In genomic region chr3:66110840-66111239, GRCh38 we compare ENCODE assay signal across 15 cellular contexts.
DNase-seq lines count a peak whose midpoint lies in the region; ATAC-seq, FAIRE-seq and TF ChIP-seq lines count a peak whose summit lies in the region.
"Had no signal": no experiment of that assay in that cellular context is flagged by ENCODE, and none has a peak within 500 bp of the region (broad histone marks: within the 10 kb centered on the region; RNA-seq: fewer than 3 reads in every experiment).

No MANE protein-coding gene starts in this region.

- H3K27me3 ChIP-seq in mammary epithelial cell (ENCODE audit: insufficient read depth, low read length) (no peaks in the 10 kb centered on the region), small intestine (ENCODE audit: control insufficient read depth in 2 of 2, insufficient read depth in 2 of 2, low read length in 2 of 2) (no peaks in the 10 kb centered on the region)
- H3K27me3 ChIP-seq: pancreas had no signal

- no peak overlapping the region for H3K27ac ChIP-seq in mammary epithelial cell (ENCODE audit: insufficient read depth, low read depth, low read length)
- H3K27ac ChIP-seq in small intestine (ENCODE audit: low read depth in 1 of 2, low read length in 1 of 2) = no peak overlapping the region
- H3K27ac ChIP-seq: pancreas had no signal

- H3K4me3 ChIP-seq in mammary epithelial cell (replicated peaks in 1 of 3; ENCODE audit: insufficient read depth in 1 of 3, low read depth in 2 of 3, low read length in 3 of 3) = no peak overlapping the region
- H3K4me3 ChIP-seq in small intestine (ENCODE audit: low read depth in 1 of 2, low read length in 2 of 2) = no peak overlapping the region
- H3K4me3 ChIP-seq: pancreas had no signal

- H3K9ac ChIP-seq in mammary epithelial cell (ENCODE audit: insufficient read depth, low read length) = no peak overlapping the region

- dilution Hi-C loops in mammary epithelial cell (cut with HindIII; ENCODE audit: low sequenced_read_pairs) = no loop called here

- peak overlapping the region; percentile 43 for H2AFZ ChIP-seq in mammary epithelial cell (ENCODE audit: low read depth, low read length)

- H3K9me3 ChIP-seq in mammary epithelial cell (replicated peaks; ENCODE audit: insufficient read depth, low read length) (no peaks in the 10 kb centered on the region), small intestine (ENCODE audit: control insufficient read depth, low read depth) (no peaks in the 10 kb centered on the region)
- H3K9me3 ChIP-seq: pancreas had no signal

- H3K4me1 ChIP-seq in mammary epithelial cell (ENCODE audit: insufficient read depth, low read length) (peaks cover 14% of the 10 kb centered on the region), small intestine (ENCODE audit: control insufficient read depth in 2 of 2, insufficient read depth in 1 of 2, low read depth in 1 of 2, low read length in 1 of 2) (no peaks in the 10 kb centered on the region)
- H3K4me1 ChIP-seq: pancreas had no signal

- FAIRE-seq in small intestine (lab: Jason Lieb, UNC) = no peak
- FAIRE-seq: pancreas had no signal

- no peaks in the 10 kb centered on the region for H3K79me2 ChIP-seq in mammary epithelial cell (ENCODE audit: insufficient read depth, low read length)

- CTCF ChIA-PET in mammary epithelial cell (lab: Charles Lee; ENCODE audit: low non-redundant PET) = no interaction called here

- ATAC-seq in GM18498 (IDR thresholded peaks at IDR 0.05; ENCODE audit: unreplicated experiment) = no peak
- ATAC-seq: activated CD8-positive, alpha-beta T cell treated with anti-CD3 and anti-CD28 coated beads, Interleukin-2, amount 10 ng/mL, durations not matched to agents 7 days and 5 days had no signal

- H4K20me1 ChIP-seq in mammary epithelial cell (ENCODE audit: insufficient read depth, low read length) = no peaks in the 10 kb centered on the region

- DNase-seq in NCI-H226 (peak; percentile 49), mammary epithelial cell (no peak), iPS-NIHi11 (ENCODE audit: low spot score) (peak; percentile 35), small intestine (peak; percentile 21), SIG-M5 (lab: John Stamatoyannopoulos, UW) (no peak), 8988T (no peak)
- DNase-seq: activated CD8-positive, alpha-beta T cell treated with anti-CD3 and anti-CD28 coated beads, Interleukin-2, amount 10 ng/mL, durations not matched to agents 7 days and 5 days; activated effector memory CD4-positive, alpha-beta T cell treated with Interleukin-2 at 50 U/mL for 16 hours; aorta; Karpas-422; NCI-H146; NCI-H524; stimulated activated CD4-positive, alpha-beta T cell treated with anti-CD3 and anti-CD28 coated beads, Interleukin-12 subunit alpha, Interleukin-12 subunit beta, amount 100 ng/mL, for 4 hours had no signal

- H3K4me2 ChIP-seq in mammary epithelial cell (ENCODE audit: insufficient read depth, low read depth, low read length) = no peak overlapping the region

- intact Hi-C loops in mammary epithelial cell (cut with micrococcal nuclease) = no loop called here

- BruUV-seq in mammary epithelial cell (replicated peaks; lab: Mats Ljungman, UMichigan) = no TSS peak

- WGBS in mammary epithelial cell (ENCODE audit: low coverage, missing lambda C conversion rate) = 56% methylated on average over 6 of the region's 6 CpGs
- 25 to 38% (median 37%) methylated on average over 6 of the region's 6 CpGs for WGBS in small intestine, 3 donors

- in situ Hi-C loops in mammary epithelial cell (cut with MboI; ENCODE audit: low sequenced_read_pairs in 2 of 2) = no loop called here

- TF ChIP-seq CTCF in mammary epithelial cell (conservative IDR thresholded peaks at IDR 0.05 in 1 of 2, IDR thresholded peaks at IDR 0.05 in 1 of 2; ENCODE audit: extremely low read depth in 1 of 2, insufficient read depth in 1 of 2, low read depth in 1 of 2, low read length in 2 of 2) = no peak

- H3K36me3 ChIP-seq in mammary epithelial cell (ENCODE audit: insufficient read depth, low read length) (no peaks in the 10 kb centered on the region), small intestine (ENCODE audit: control insufficient read depth in 2 of 2, insufficient read depth in 2 of 2, low read length in 2 of 2) (no peaks in the 10 kb centered on the region)
- H3K36me3 ChIP-seq: pancreas had no signal

Comparison
In these comparisons a context has a peak if more than half of its experiments do, and no peak if none do; other contexts are left out.
1. DNase-seq: peak in NCI-H226 (single experiment), iPS-NIHi11 (single experiment) and small intestine (single experiment); none in mammary epithelial cell (single experiment), SIG-M5 (single experiment) and 8988T (single experiment).